ENCODE assay signal across 9 cellular contexts in genomic region chr4:56466910-56467283, GRCh38. TPM values are rescaled to one million over a fixed set of nuclear protein-coding genes. Genes with fewer than 3 reads are reported as not detected.
A peak's percentile ranks its signal among the peaks of the same experiment; 100 is the strongest.
DNase-seq lines count a peak whose midpoint lies in the region; ATAC-seq, FAIRE-seq and TF ChIP-seq lines count a peak whose summit lies in the region.
"Had no signal": no experiment of that assay in that cellular context is flagged by ENCODE, and none has a peak within 500 bp of the region (broad histone marks: within the 10 kb centered on the region; RNA-seq: fewer than 3 reads in every experiment).

No MANE protein-coding gene starts in this region.

- H4K20me1 ChIP-seq in OCI-LY3 (ENCODE audit: insufficient read depth, low read length) (peaks cover 20% of the 10 kb centered on the region), H1 (replicated peaks in 1 of 2; ENCODE audit: control insufficient read depth in 1 of 2, insufficient read depth in 2 of 2, low read length in 2 of 2) (peaks cover 1 to 14% of the 10 kb centered on the region in 2 experiments), neural cell (ENCODE audit: insufficient read depth) (no peaks in the 10 kb centered on the region)

- WGBS in H1 (ENCODE audit: extremely low coverage in 1 of 2, insufficient coverage in 1 of 2, insufficient read length in 1 of 2, insufficient replicate concordance in 2 of 2, low coverage in 1 of 2, low lambda C conversion rate in 2 of 2, missing lambda C conversion rate in 1 of 2), 2 experiments, result 3% methylated on average over 8 of the region's 8 CpGs; no CpG with 5 or more reads in 1 of the 2 experiments

- H2BK120ac ChIP-seq in H1 (replicated peaks; ENCODE audit: low read depth, low read length), result no peak overlapping the region

- H3K4me3 ChIP-seq in OCI-LY3 (ENCODE audit: low read length) (peak overlapping the region; percentile 91), H1 (ENCODE audit: extremely low read depth in 1 of 4, insufficient read depth in 2 of 4, low read depth in 3 of 4, low read length in 4 of 4) (peak overlapping the region; percentile 88 to 99 (median 96)), neural cell (ENCODE audit: low read length) (peak overlapping the region; percentile 88)

- no peak for TF ChIP-seq POLR2A in H1 (IDR thresholded peaks at IDR 0.05; ENCODE audit: control extremely low read depth in 1 of 2, low read depth in 2 of 2, low read length in 2 of 2)

- H3K18ac ChIP-seq in H1 (ENCODE audit: extremely low read depth, low read length), result no peak overlapping the region

- H3K14ac ChIP-seq in H1 (ENCODE audit: insufficient read length), result no peak overlapping the region

- H3K27ac ChIP-seq in OCI-LY3 (ENCODE audit: low read length) (peak overlapping the region; percentile 82), H1 (ENCODE audit: low read depth, low read length) (peak overlapping the region; percentile 84), neural cell (ENCODE audit: low read length) (peak overlapping the region; percentile 89)

- H4K91ac ChIP-seq in H1 (replicated peaks; ENCODE audit: insufficient read length, low read length), result no peak overlapping the region

- H3K9me3 ChIP-seq in OCI-LY3 (ENCODE audit: insufficient read depth, low read length), result no peaks in the 10 kb centered on the region
- no peaks in the 10 kb centered on the region for H3K9me3 ChIP-seq in H1 (ENCODE audit: insufficient read depth in 2 of 2, low read depth in 1 of 2, low read length in 1 of 2)
- H3K9me3 ChIP-seq in neural cell (ENCODE audit: low read length), result no peaks in the 10 kb centered on the region

- TF ChIP-seq EP300 in H1 (IDR thresholded peaks at IDR 0.05; ENCODE audit: borderline replicate concordance in 1 of 2, low read depth in 2 of 2, low read length in 2 of 2) (no peak), neural cell (conservative IDR thresholded peaks at IDR 0.05; ENCODE audit: poor library complexity, severe bottlenecking) (no peak)

- H3F3A ChIP-seq in neural cell (ENCODE audit: insufficient read depth, low read length, poor library complexity, severe bottlenecking), result no peaks in the 10 kb centered on the region

- H3K9ac ChIP-seq in OCI-LY3 (ENCODE audit: low read length) (peak overlapping the region; percentile 89), H1 (replicated peaks in 1 of 4; ENCODE audit: extremely low read depth in 1 of 4, low read depth in 3 of 4, low read length in 3 of 4) (peak overlapping the region; percentile 90 to 97 (median 92)), neural cell (ENCODE audit: low read length) (peak overlapping the region; percentile 85)

- no peak overlapping the region; the same call in 1 of the 2 replicates for H2AK5ac ChIP-seq in H1 (ENCODE audit: low read depth, low read length)

- H4K5ac ChIP-seq in H1 (ENCODE audit: insufficient read length, low read depth, low read length), result peak overlapping the region; percentile 94

- H3K79me2 ChIP-seq in OCI-LY3 (ENCODE audit: low read length) (peaks cover 83% of the 10 kb centered on the region), H1 (ENCODE audit: control insufficient read depth in 1 of 2, insufficient read depth in 2 of 2, low read length in 2 of 2) (peaks cover 4 to 56% of the 10 kb centered on the region in 2 experiments; a peak in 3 of 4 replicates), neural cell (replicated peaks; ENCODE audit: insufficient read depth, low read length) (peaks cover 55% of the 10 kb centered on the region)

- H3K79me1 ChIP-seq in H1 (ENCODE audit: low read depth, low read length), result peaks cover 5% of the 10 kb centered on the region

- ATAC-seq in GM18511 (IDR thresholded peaks at IDR 0.05; ENCODE audit: unreplicated experiment) (no peak), HG02852 (IDR thresholded peaks at IDR 0.05; ENCODE audit: unreplicated experiment) (no peak), HG02938 (IDR thresholded peaks at IDR 0.05; ENCODE audit: unreplicated experiment) (no peak)

- CTCF ChIA-PET in H1 (lab: Charles Lee; ENCODE audit: partially characterized antibody), result interaction anchor here (0.7 kb wide), 1 partner anchor 44 kb away, joined by 6 read pairs; no protein-coding TSS in a partner anchor

- no peak for TF ChIP-seq RAD21 in H1 (IDR thresholded peaks at IDR 0.05 in 1 of 2, conservative IDR thresholded peaks at IDR 0.05 in 1 of 2; ENCODE audit: low read depth in 2 of 2, low read length in 2 of 2)
- no peak for TF ChIP-seq RAD21 in neural cell (conservative IDR thresholded peaks at IDR 0.05)

- peak overlapping the region; percentile 60 for H2AFZ ChIP-seq in OCI-LY3 (ENCODE audit: low read depth, low read length)
- H2AFZ ChIP-seq in H1 (ENCODE audit: low read length), result peak overlapping the region; percentile 92; the same call in 1 of the 2 replicates
- peak overlapping the region; percentile 82 for H2AFZ ChIP-seq in neural cell (ENCODE audit: low read depth, low read length)

- H3K27me3 ChIP-seq in OCI-LY3 (ENCODE audit: low read depth, low read length) (no peaks in the 10 kb centered on the region), H1 (replicated peaks in 1 of 4; ENCODE audit: control insufficient read depth in 3 of 4, extremely low read depth in 1 of 4, insufficient read depth in 3 of 4, low read length in 3 of 4) (no peaks in the 10 kb centered on the region), neural cell (ENCODE audit: insufficient read depth, low read depth, low read length) (no peaks in the 10 kb centered on the region)

- peak overlapping the region; percentile 82; the same call in 1 of the 2 replicates for H4K8ac ChIP-seq in H1 (ENCODE audit: extremely low read depth, insufficient read depth, low read length)

- H3K4me1 ChIP-seq in OCI-LY3 (ENCODE audit: low read length), result peaks cover 23% of the 10 kb centered on the region
- peaks cover 0 to 5% (median 2%) of the 10 kb centered on the region in 4 experiments; a peak in 1 of 7 replicates for H3K4me1 ChIP-seq in H1 (replicated peaks in 1 of 4; ENCODE audit: control insufficient read depth in 3 of 4, insufficient read depth in 4 of 4, low read length in 3 of 4)

- H3K36me3 ChIP-seq in OCI-LY3 (replicated peaks; ENCODE audit: low read depth, low read length) (peaks cover 39% of the 10 kb centered on the region), H1 (ENCODE audit: control insufficient read depth in 2 of 4, insufficient read depth in 4 of 4, low read length in 3 of 4) (peaks cover 0 to 30% (median 15%) of the 10 kb centered on the region in 4 experiments; a peak in 7 of 8 replicates), neural cell (ENCODE audit: insufficient read depth, low read length) (peaks cover 9% of the 10 kb centered on the region)

- FAIRE-seq in H1 (lab: Jason Lieb, UNC), result no peak

- no peak overlapping the region for H3K4ac ChIP-seq in H1 (replicated peaks; ENCODE audit: insufficient read length, low read depth, low read length)

- H3K4me2 ChIP-seq in OCI-LY3 (ENCODE audit: low read length) (peak overlapping the region; percentile 70), H1 (ENCODE audit: insufficient read depth in 1 of 2, low read depth in 2 of 2, low read length in 2 of 2) (peak overlapping the region; percentile 77 to 100), neural cell (ENCODE audit: low read length) (peak overlapping the region; percentile 64)

- POLR2A ChIA-PET in H1 (lab: Charles Lee; ENCODE audit: partially characterized antibody), result interaction anchor here (0.6 to 12.0 kb wide), 6 partner anchors 9 to 80 kb away, joined by 3 to 121 read pairs (median 4); partner anchors contain the start of genes AASDH, PAICS and PPAT

- peak overlapping the region; percentile 98 for H2BK5ac ChIP-seq in H1 (ENCODE audit: low read depth, low read length)

- H3K9me2 ChIP-seq in neural cell (ENCODE audit: insufficient read depth, low read length), result no peaks in the 10 kb centered on the region

- no peak overlapping the region for H2BK15ac ChIP-seq in H1 (ENCODE audit: low read length)

- H3K23ac ChIP-seq in H1 (ENCODE audit: insufficient read length), result no peak overlapping the region

- H3K56ac ChIP-seq in H1 (replicated peaks; ENCODE audit: insufficient read length, low read depth, low read length), result no peak overlapping the region

- H3K23me2 ChIP-seq in H1 (ENCODE audit: low read depth, low read length), result peaks cover 10% of the 10 kb centered on the region

- no peak overlapping the region for H2BK20ac ChIP-seq in H1 (ENCODE audit: low read length)

- no peak overlapping the region; the same call in 1 of the 2 replicates for H2BK12ac ChIP-seq in H1 (ENCODE audit: low read depth, low read length)

- TF ChIP-seq CTCF in OCI-LY3 (IDR thresholded peaks at IDR 0.05; ENCODE audit: low read depth, low read length), result no peak
- no peak for TF ChIP-seq CTCF in H1 (IDR thresholded peaks at IDR 0.05; ENCODE audit: control extremely low read depth in 1 of 3, insufficient read depth in 1 of 3, low read depth in 1 of 3, low read length in 3 of 3)
- TF ChIP-seq CTCF in neural cell (IDR thresholded peaks at IDR 0.05; ENCODE audit: poor library complexity, severe bottlenecking), result no peak

- DNase-seq in GM03348 (ENCODE audit: low spot score) (peak; percentile 17), H1 (ENCODE audit: low read depth in 1 of 2, low spot score in 2 of 2) (no peak), HPDE6-E6E7 (ENCODE audit: extremely low spot score) (no peak)

RNA-seq across cellular contexts. Expression of gene SRP72, which starts 0.5 kb away (rescaled TPM):
- total RNA-seq in H1 (2021; fragmentation: NEBNext Ultra II Directional; extraction: Animal tissue kit (Norgen Biotek cat#: 25700)), result 139 and 144 TPM in 2 replicates
- polyA plus RNA-seq in H1 (2011; rRNA removed) (24.4 and 37.7 TPM in 2 replicates), neural cell (57.0 and 65.2 TPM in 2 replicates)
- polyA plus RNA-seq in H1 (2011; cell fraction: cytosol; rRNA removed), result 53.7 TPM
- 57.6 TPM for polyA plus RNA-seq in H1 (2011; cell fraction: nucleus; rRNA removed)
- polyA plus RNA-seq in H1 (2012, experiment 1 of 2), result 91.0 to 130 TPM (median 95.4 TPM) in 4 replicates
- 6.4 TPM for polyA plus RNA-seq in H1 (2012, experiment 2 of 2)
- polyA plus RNA-seq in H1 (2013, experiment 1 of 2), result 219 TPM
- 212 TPM for polyA plus RNA-seq in H1 (2013, experiment 2 of 2)
- polyA minus RNA-seq in H1 (2011; rRNA and poly(A)+ RNA removed), result 157 and 257 TPM in 2 replicates
- polyA minus RNA-seq in H1 (2011; cell fraction: cytosol; rRNA and poly(A)+ RNA removed), result 106 TPM
- 109 TPM for polyA minus RNA-seq in H1 (2011; cell fraction: nucleus; rRNA and poly(A)+ RNA removed)
- polyA minus RNA-seq in neural cell, result 98.4 and 135 TPM in 2 replicates

RNA-seq across cellular contexts. Expression of gene PAICS, which starts 30.8 kb away (rescaled TPM):
- total RNA-seq in H1 (2021; fragmentation: NEBNext Ultra II Directional; extraction: Animal tissue kit (Norgen Biotek cat#: 25700)), result 487 and 512 TPM in 2 replicates
- polyA plus RNA-seq in H1 (2011; rRNA removed) (267 and 456 TPM in 2 replicates), neural cell (18.4 and 24.4 TPM in 2 replicates)
- 348 TPM for polyA plus RNA-seq in H1 (2011; cell fraction: cytosol; rRNA removed)
- polyA plus RNA-seq in H1 (2011; cell fraction: nucleus; rRNA removed), result 152 TPM
- polyA plus RNA-seq in H1 (2012, experiment 1 of 2), result 291 to 529 TPM (median 333 TPM) in 4 replicates
- polyA plus RNA-seq in H1 (2012, experiment 2 of 2), result 47.0 TPM
- polyA plus RNA-seq in H1 (2013, experiment 1 of 2), result 307 TPM
- polyA plus RNA-seq in H1 (2013, experiment 2 of 2), result 308 TPM
- polyA minus RNA-seq in H1 (2011; rRNA and poly(A)+ RNA removed), result 219 and 256 TPM in 2 replicates
- 110 TPM for polyA minus RNA-seq in H1 (2011; cell fraction: cytosol; rRNA and poly(A)+ RNA removed)
- 170 TPM for polyA minus RNA-seq in H1 (2011; cell fraction: nucleus; rRNA and poly(A)+ RNA removed)
- polyA minus RNA-seq in neural cell, result 17.0 and 20.8 TPM in 2 replicates

RNA-seq across cellular contexts. Expression of gene PPAT, which starts 31.5 kb away (rescaled TPM):
- total RNA-seq in H1 (2021; fragmentation: NEBNext Ultra II Directional; extraction: Animal tissue kit (Norgen Biotek cat#: 25700)), result 98.4 and 104 TPM in 2 replicates
- polyA plus RNA-seq in H1 (2011; rRNA removed), result 15.6 and 24.5 TPM in 2 replicates
- polyA plus RNA-seq in H1 (2011; cell fraction: cytosol; rRNA removed), result 30.2 TPM
- polyA plus RNA-seq in H1 (2011; cell fraction: nucleus; rRNA removed), result 17.9 TPM
- polyA plus RNA-seq in H1 (2012, experiment 1 of 2), result 40.1 to 85.5 TPM (median 49.6 TPM) in 4 replicates
- 4.1 TPM for polyA plus RNA-seq in H1 (2012, experiment 2 of 2)
- 44.6 TPM for polyA plus RNA-seq in H1 (2013, experiment 1 of 2)
- polyA plus RNA-seq in H1 (2013, experiment 2 of 2), result 43.8 TPM
- 36.1 and 42.1 TPM in 2 replicates for polyA minus RNA-seq in H1 (2011; rRNA and poly(A)+ RNA removed)
- polyA minus RNA-seq in H1 (2011; cell fraction: cytosol; rRNA and poly(A)+ RNA removed), result 39.9 TPM
- polyA minus RNA-seq in H1 (2011; cell fraction: nucleus; rRNA and poly(A)+ RNA removed), result 36.2 TPM
- 20.5 and 22.5 TPM in 2 replicates for polyA plus RNA-seq in neural cell
- 25.1 and 26.5 TPM in 2 replicates for polyA minus RNA-seq in neural cell

RNA-seq across cellular contexts. Expression of gene ARL9, which starts 38.7 kb away (rescaled TPM):
- 0.31 and 0.76 TPM in 2 replicates for total RNA-seq in H1 (2021; fragmentation: NEBNext Ultra II Directional; extraction: Animal tissue kit (Norgen Biotek cat#: 25700))
- polyA plus RNA-seq in H1 (2011; rRNA removed) (0.31 and 0.60 TPM in 2 replicates), neural cell (0.11 and 0.22 TPM in 2 replicates)
- polyA plus RNA-seq in H1 (2011; cell fraction: cytosol; rRNA removed), result 0.32 TPM
- 0.26 TPM for polyA plus RNA-seq in H1 (2011; cell fraction: nucleus; rRNA removed)
- polyA plus RNA-seq in H1 (2012, experiment 1 of 2), result 0.60 to 0.78 TPM (median 0.70 TPM) in 3 of 4 replicates, not detected in the other
- polyA plus RNA-seq in H1 (2012, experiment 2 of 2), result 0.12 TPM
- polyA plus RNA-seq in H1 (2013, experiment 1 of 2), result 0.55 TPM
- polyA plus RNA-seq in H1 (2013, experiment 2 of 2), result 0.40 TPM
- 0.51 TPM in 1 of 2 replicates, not detected in the other for polyA minus RNA-seq in H1 (2011; rRNA and poly(A)+ RNA removed)
- not detected for polyA minus RNA-seq in H1 (2011; cell fraction: cytosol; rRNA and poly(A)+ RNA removed)
- polyA minus RNA-seq in H1 (2011; cell fraction: nucleus; rRNA and poly(A)+ RNA removed), result not detected
- polyA minus RNA-seq in neural cell, result 0.24 TPM in 1 of 2 replicates, not detected in the other
- total RNA-seq: SK-MEL-5 had no signal
